Comparison of ENCODE assay signal across 13 cellular contexts in genomic region chr1:65041014-65041413, GRCh38.
DNase-seq lines count a peak whose midpoint lies in the region; ATAC-seq and TF ChIP-seq lines count a peak whose summit lies in the region.
"Had no signal": no experiment of that assay in that cellular context is flagged by ENCODE, and none has a peak within 500 bp of the region (broad histone marks: within the 10 kb centered on the region; RNA-seq: fewer than 3 reads in every experiment).

No MANE protein-coding gene starts in this region.

- no peak for DNase-seq in activated B cell treated with CpG ODN at 0.5 μM for 24 hours
- DNase-seq in psoas muscle = peak; percentile 24 to 75
- DNase-seq in NCI-H1694 treated with DMSO at 0.1 percent for 48 hours (lab: John Stamatoyannopoulos, UW) = no peak
- no peak for DNase-seq in T1000 (lab: John Stamatoyannopoulos, UW)
- no peak for DNase-seq in mesenteric fat pad (ENCODE audit: low spot score)
- no peak for DNase-seq in activated T-cell treated with anti-CD3 and anti-CD28 coated beads, Interleukin-2, amount 50 U/mL, for 4 hours
- DNase-seq: KBM-7, NCI-H2081 had no signal

- CTCF ChIA-PET in activated B cell treated with CpG ODN at 0.5 μM for 24 hours (lab: Charles Lee) = interaction anchor here (0.7 to 1.8 kb wide), 10 partner anchors 9 to 216 kb away, joined by 3 to 16 read pairs (median 3); no protein-coding TSS in a partner anchor

- POLR2A ChIA-PET in activated B cell treated with CpG ODN at 0.5 μM for 24 hours (lab: Charles Lee) = interaction anchor here (0.6 to 1.1 kb wide), 4 partner anchors 27 to 178 kb away, joined by 3 to 4 read pairs (median 3); partner anchors contain the start of gene JAK1

- peak overlapping the region; percentile 31 for H3K4me3 ChIP-seq in psoas muscle
- H3K4me3 ChIP-seq: GM23338 had no signal

- TF ChIP-seq CTCF in activated B cell treated with CpG ODN at 0.5 μM for 24 hours (IDR thresholded peaks at IDR 0.05) (no peak), psoas muscle (IDR thresholded peaks at IDR 0.05) (no peak)

- peak overlapping the region; percentile 65 for H3K27ac Mint-ChIP-seq in activated B cell treated with CpG ODN at 0.5 μM for 24 hours
- H3K27ac Mint-ChIP-seq: activated T-cell treated with anti-CD3 and anti-CD28 coated beads, Interleukin-2, amount 50 U/mL, for 72 hours; CD4-positive, CD25-positive, alpha-beta regulatory T cell; GM23338 had no signal

- peaks cover 26% of the 10 kb centered on the region for H3K4me1 ChIP-seq in psoas muscle

- H3K4me1 Mint-ChIP-seq in activated B cell treated with CpG ODN at 0.5 μM for 24 hours = peaks cover 13% of the 10 kb centered on the region
- peaks cover 8% of the 10 kb centered on the region for H3K4me1 Mint-ChIP-seq in activated T-cell treated with anti-CD3 and anti-CD28 coated beads, Interleukin-2, amount 50 U/mL, for 4 hours (ENCODE audit: low read depth)
- H3K4me1 Mint-ChIP-seq: GM23338 had no signal

- H3K36me3 ChIP-seq in psoas muscle (ENCODE audit: insufficient read depth in 1 of 2, low read depth in 1 of 2) = peaks cover 0 to 1% of the 10 kb centered on the region in 2 donors

- H3K27me3 Mint-ChIP-seq in activated B cell treated with CpG ODN at 0.5 μM for 24 hours = no peaks in the 10 kb centered on the region
- no peaks in the 10 kb centered on the region for H3K27me3 Mint-ChIP-seq in activated T-cell treated with anti-CD3 and anti-CD28 coated beads, Interleukin-2, amount 50 U/mL, for 4 hours (ENCODE audit: low read depth)
- H3K27me3 Mint-ChIP-seq: CD4-positive, CD25-positive, alpha-beta regulatory T cell had no signal

- ATAC-seq in GM18907 (IDR thresholded peaks at IDR 0.05; ENCODE audit: unreplicated experiment) (peak; percentile 5), HG02678 (IDR thresholded peaks at IDR 0.05; ENCODE audit: unreplicated experiment) (peak; percentile 4), activated B cell treated with CpG ODN at 0.5 μM for 24 hours (ENCODE audit: low read depth) (peak; percentile 35), psoas muscle (peak; percentile 67 to 83 (median 79))
- ATAC-seq in activated T-cell treated with anti-CD3 and anti-CD28 coated beads, Interleukin-2, amount 50 U/mL, for 4 hours = no peak
- ATAC-seq: GM23338 had no signal

- no peaks in the 10 kb centered on the region for H3K9me3 Mint-ChIP-seq in activated B cell treated with CpG ODN at 0.5 μM for 24 hours
- H3K9me3 Mint-ChIP-seq in activated T-cell treated with anti-CD3 and anti-CD28 coated beads, Interleukin-2, amount 50 U/mL, for 4 hours = no peaks in the 10 kb centered on the region
- H3K9me3 Mint-ChIP-seq: activated T-cell treated with anti-CD3 and anti-CD28 coated beads, Interleukin-2, amount 50 U/mL, for 72 hours; CD4-positive, CD25-positive, alpha-beta regulatory T cell; GM23338 had no signal

- intact Hi-C loops in activated B cell treated with CpG ODN at 0.5 μM for 24 hours (cut with micrococcal nuclease) = loop anchor here (1.0 to 5.0 kb wide), 6 partner anchors 38 to 355 kb away; partner anchors contain the start of gene JAK1
- intact Hi-C loops in psoas muscle (cut with DNase I) = no loop called here

- H3K36me3 Mint-ChIP-seq in activated B cell treated with CpG ODN at 0.5 μM for 24 hours (ENCODE audit: low read depth) = no peaks in the 10 kb centered on the region
- no peaks in the 10 kb centered on the region for H3K36me3 Mint-ChIP-seq in activated T-cell treated with anti-CD3 and anti-CD28 coated beads, Interleukin-2, amount 50 U/mL, for 4 hours (ENCODE audit: insufficient read depth)

- H3K4me3 Mint-ChIP-seq in activated B cell treated with CpG ODN at 0.5 μM for 24 hours = peak overlapping the region; percentile 76
- H3K4me3 Mint-ChIP-seq in activated T-cell treated with anti-CD3 and anti-CD28 coated beads, Interleukin-2, amount 50 U/mL, for 4 hours = no peak overlapping the region
- H3K4me3 Mint-ChIP-seq: CD4-positive, CD25-positive, alpha-beta regulatory T cell; GM23338 had no signal

- H3K9me3 ChIP-seq in psoas muscle = no peaks in the 10 kb centered on the region

- peak overlapping the region; percentile 65 for H3K27ac ChIP-seq in psoas muscle

- WGBS in psoas muscle, 3 donors = 7 to 13% (median 11%) methylated on average over 8 of the region's 8 CpGs

- no peaks in the 10 kb centered on the region for H3K27me3 ChIP-seq in psoas muscle (ENCODE audit: insufficient read depth in 3 of 3, low read length in 2 of 3)

Comparison
In these comparisons a context has a peak if more than half of its experiments do, and no peak if none do; other contexts are left out.
1. ATAC-seq: peak in GM18907 (single experiment), HG02678 (single experiment), activated B cell treated with CpG ODN at 0.5 μM for 24 hours (single experiment) and psoas muscle (4 of 4); none in activated T-cell treated with anti-CD3 and anti-CD28 coated beads, Interleukin-2, amount 50 U/mL, for 4 hours (0 of 2).
2. DNase-seq: peak in psoas muscle (2 of 2); none in activated B cell treated with CpG ODN at 0.5 μM for 24 hours (single experiment), NCI-H1694 treated with DMSO at 0.1 percent for 48 hours (single experiment), T1000 (single experiment), mesenteric fat pad (single experiment) and activated T-cell treated with anti-CD3 and anti-CD28 coated beads, Interleukin-2, amount 50 U/mL, for 4 hours (single experiment).